1 cellular context compared by ENCODE assay signal in the genomic region with DNA sequence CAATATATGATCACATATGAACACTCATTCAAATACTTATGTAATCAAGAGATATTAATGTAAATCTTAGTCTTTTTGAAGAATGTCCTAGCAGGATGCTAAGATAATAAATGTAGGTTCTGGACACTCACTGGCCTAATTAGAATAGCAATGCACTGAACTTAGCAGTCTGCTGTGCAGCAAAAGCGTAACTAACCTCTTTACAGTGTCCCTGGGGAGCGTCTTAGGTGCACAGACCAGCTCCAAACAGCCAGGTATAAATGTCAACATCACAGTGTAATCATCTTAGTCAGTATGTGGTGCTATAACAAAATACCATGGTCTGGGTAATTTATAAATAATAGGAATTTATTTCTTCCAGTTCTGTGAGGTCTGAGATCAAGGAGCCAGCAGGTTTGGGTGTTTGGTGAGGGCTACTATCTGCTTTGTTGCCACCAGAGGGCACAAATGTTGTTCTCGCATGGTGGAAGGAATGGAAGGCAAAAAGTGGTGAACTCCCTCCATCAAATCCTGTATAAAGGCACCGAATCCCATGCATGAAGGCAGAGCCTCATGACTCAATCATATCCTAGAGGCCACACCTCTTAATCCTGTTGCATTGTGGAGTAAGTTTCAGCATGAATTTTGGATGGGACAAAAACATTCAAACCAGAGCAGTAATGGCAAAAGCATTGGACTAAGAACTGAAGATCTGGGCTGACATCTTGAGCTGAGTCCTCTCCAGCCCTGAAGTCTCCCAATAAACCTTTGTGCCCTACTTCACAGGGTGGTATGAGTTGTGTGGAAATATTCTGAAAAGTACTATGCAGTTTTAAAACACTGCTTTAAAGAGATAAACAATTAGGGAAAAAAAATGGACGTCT.
TF ChIP-seq lines count a peak whose summit lies in the region.

No MANE protein-coding gene starts in this region.

TF ChIP-seq in H1, 55 proteins besides CTCF, POLR2A, EP300 and RAD21:
- TF ChIP-seq CHD7 (IDR thresholded peaks at IDR 0.05; ENCODE audit: insufficient replicate concordance, low read length) (no peak), MAX (IDR thresholded peaks at IDR 0.05) (0 out of 2 replicates have a peak, but pooled peaks have one; percentile 13), YY1 (IDR thresholded peaks at IDR 0.05; ENCODE audit: low read depth, low read length) (peak; percentile 57; the same call in 1 of the 2 replicates)
